In the genomic region with DNA sequence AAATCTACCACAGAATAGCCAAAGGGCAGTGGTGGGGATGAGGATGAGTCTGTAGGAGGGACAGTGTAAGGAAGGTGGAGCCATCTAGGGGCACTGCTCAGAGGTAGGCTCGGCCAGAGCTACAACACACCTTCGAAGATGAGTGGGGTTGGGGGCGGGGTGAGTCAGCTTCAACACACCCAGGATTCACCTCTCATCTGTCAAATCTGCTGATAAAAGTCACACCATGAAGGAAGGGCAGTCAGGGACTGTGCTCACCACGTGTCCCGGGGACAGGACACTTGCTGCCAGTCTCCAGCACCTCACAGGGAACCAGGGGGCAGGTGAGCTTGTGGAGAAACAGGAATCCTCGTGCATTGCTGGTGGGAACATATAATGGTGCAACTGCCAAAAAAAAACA, we compare ENCODE assay signal across 10 cellular contexts.
DNase-seq lines count a peak whose midpoint lies in the region; ATAC-seq, FAIRE-seq and TF ChIP-seq lines count a peak whose summit lies in the region.
"Had no signal": no experiment of that assay in that cellular context is flagged by ENCODE, and none has a peak within 500 bp of the region (broad histone marks: within the 10 kb centered on the region; RNA-seq: fewer than 3 reads in every experiment).

No MANE protein-coding gene starts in this region.

- H3K4me1 ChIP-seq in HepG2 (ENCODE audit: insufficient read depth, low read length): peaks cover 53% of the 10 kb centered on the region

- in situ Hi-C loops in HepG2 (cut with HindIII; ENCODE audit: extremely low pct_ligation_motif_present, low pct_unique_long_range_greater_than_20kb): no loop called here

- WGBS in HepG2 (ENCODE audit: low lambda C conversion rate): 67% methylated on average over 6 of the region's 6 CpGs

- peak; percentile 60 for TF ChIP-seq CTCF in HepG2 (CRISPR knock-in tag; IDR thresholded peaks at IDR 0.05)

- no TSS peak for BruUV-seq in HepG2 (replicated peaks; lab: Mats Ljungman, UMichigan)

- no peaks in the 10 kb centered on the region for H3K27me3 ChIP-seq in HepG2 (ENCODE audit: control insufficient read depth in 1 of 2, insufficient read depth in 2 of 2, low read length in 2 of 2)

- peaks cover 95% of the 10 kb centered on the region for H3K79me2 ChIP-seq in HepG2 (ENCODE audit: insufficient read depth, low read length)

- H4K20me1 ChIP-seq in HepG2 (ENCODE audit: insufficient read depth, low read length): peaks cover 97% of the 10 kb centered on the region

- no peak overlapping the region for H3K27ac ChIP-seq in HepG2 (ENCODE audit: extremely low read length, insufficient read depth, low read length)
- H3K27ac ChIP-seq: 22Rv1, thoracic aorta had no signal

- intact Hi-C loops in HepG2 (cut with micrococcal nuclease; ENCODE audit: unreplicated experiment): no loop called here

- no peak overlapping the region for H3K4me3 ChIP-seq in HepG2 (replicated peaks in 1 of 3; ENCODE audit: insufficient read depth in 1 of 3, low read depth in 2 of 3, low read length in 3 of 3)
- H3K4me3 ChIP-seq: thoracic aorta had no signal

- H3K9me3 ChIP-seq in HepG2 (ENCODE audit: low read length): no peaks in the 10 kb centered on the region
- H3K9me3 ChIP-seq: thoracic aorta had no signal

- no peak for TF ChIP-seq POLR2A in HepG2 (IDR thresholded peaks at IDR 0.05; ENCODE audit: insufficient read depth in 1 of 2, low read depth in 2 of 2, low read length in 2 of 2)

- peak; percentile 14 for DNase-seq in DMS53 (lab: John Stamatoyannopoulos, UW)
- no peak for DNase-seq in DMS53 treated with DMSO at 0.1 percent for 48 hours (lab: John Stamatoyannopoulos, UW; ENCODE audit: unreplicated experiment)
- DNase-seq in activated T-cell treated with anti-CD3 and anti-CD28 coated beads, Interleukin-2, amount 50 U/mL, for 48 hours: peak; percentile 78 to 83
- peak; percentile 40 for DNase-seq in HepG2 (ENCODE audit: low spot score)
- DNase-seq in stimulated activated CD8-positive, alpha-beta memory T cell treated with anti-CD3 and anti-CD28 coated beads, Interleukin-7, amount 100 ng/mL, for 24 hours (ENCODE audit: low read depth): peak; percentile 36
- DNase-seq in cerebellar nuclear complex (lab: John Stamatoyannopoulos, UW): no peak
- DNase-seq in NCI-H146 treated with DMSO at 0.1 percent for 48 hours (lab: John Stamatoyannopoulos, UW; ENCODE audit: unreplicated experiment): no peak

- POLR2A ChIA-PET in HepG2 (lab: Yijun Ruan, JAX): no interaction called here

- peak; percentile 15; the same call in 1 of the 2 replicates for TF ChIP-seq RAD21 in HepG2 (CRISPR knock-in tag; IDR thresholded peaks at IDR 0.05)

- TF ChIP-seq EP300 in HepG2 (IDR thresholded peaks at IDR 0.05; ENCODE audit: low read depth in 2 of 2, low read length in 2 of 2): no peak
- TF ChIP-seq EP300 in HepG2 (CRISPR knock-in tag; IDR thresholded peaks at IDR 0.05; ENCODE audit: borderline replicate concordance): no peak

- peak; percentile 56 for FAIRE-seq in HepG2 (lab: Jason Lieb, UNC)

- peak; percentile 76 for ATAC-seq in HepG2
- ATAC-seq in HG03280 (IDR thresholded peaks at IDR 0.05; ENCODE audit: unreplicated experiment): no peak

- no peak overlapping the region for H3K9ac ChIP-seq in HepG2 (ENCODE audit: insufficient read depth, low read depth, low read length)

- no peak overlapping the region for H3K4me2 ChIP-seq in HepG2 (ENCODE audit: low read depth, low read length)

- no peak overlapping the region for H2AFZ ChIP-seq in HepG2 (ENCODE audit: low read length)

- peaks cover 19 to 41% of the 10 kb centered on the region in 2 experiments for H3K36me3 ChIP-seq in HepG2 (replicated peaks in 1 of 2; ENCODE audit: control insufficient read depth in 1 of 2, insufficient read depth in 2 of 2, low read length in 2 of 2)
- H3K36me3 ChIP-seq: thoracic aorta had no signal

- CTCF ChIA-PET in HepG2 (lab: Yijun Ruan, JAX; ENCODE audit: low intra/inter-chr PET ratio, low total read pairs): no interaction called here

TF ChIP-seq in HepG2, 621 proteins besides CTCF, POLR2A, EP300 and RAD21:
- TF ChIP-seq SAP130 (CRISPR knock-in tag; IDR thresholded peaks at IDR 0.05; ENCODE audit: low read depth) (peak; percentile 51), SMC3 (IDR thresholded peaks at IDR 0.05; ENCODE audit: low read length) (peak; percentile 39; the same call in 1 of the 2 replicates), STAG1 (CRISPR knock-in tag; IDR thresholded peaks at IDR 0.05) (peak; percentile 49), ZNF501 (CRISPR knock-in tag; IDR thresholded peaks at IDR 0.05) (0 out of 2 replicates have a peak, but pooled peaks have one; percentile 13), MXI1 (IDR thresholded peaks at IDR 0.05; ENCODE audit: borderline replicate concordance, low read depth, low read length) (0 out of 3 replicates have a peak, but pooled peaks have one; percentile 50), NR2C2 (CRISPR knock-in tag; IDR thresholded peaks at IDR 0.05; ENCODE audit: borderline replicate concordance) (no peak), TRIM24 (CRISPR knock-in tag; IDR thresholded peaks at IDR 0.05) (no peak), GATAD1 (CRISPR knock-in tag; IDR thresholded peaks at IDR 0.05) (no peak), FOSL2 (CRISPR knock-in tag; IDR thresholded peaks at IDR 0.05) (peak; percentile 31; the same call in 1 of the 2 replicates), SRY (CRISPR knock-in tag; IDR thresholded peaks at IDR 0.05) (0 out of 2 replicates have a peak, but pooled peaks have one; percentile 31), TGIF2 (CRISPR knock-in tag; IDR thresholded peaks at IDR 0.05) (0 out of 2 replicates have a peak, but pooled peaks have one; percentile 32), SSRP1 (CRISPR knock-in tag; IDR thresholded peaks at IDR 0.05) (0 out of 2 replicates have a peak, but pooled peaks have one; percentile 45), ZNF274 (CRISPR knock-in tag; IDR thresholded peaks at IDR 0.05) (0 out of 2 replicates have a peak, but pooled peaks have one; percentile 20), ZNF263 (CRISPR knock-in tag; IDR thresholded peaks at IDR 0.05) (0 out of 2 replicates have a peak, but pooled peaks have one; percentile 36)
- TF ChIP-seq, protein P1, sequence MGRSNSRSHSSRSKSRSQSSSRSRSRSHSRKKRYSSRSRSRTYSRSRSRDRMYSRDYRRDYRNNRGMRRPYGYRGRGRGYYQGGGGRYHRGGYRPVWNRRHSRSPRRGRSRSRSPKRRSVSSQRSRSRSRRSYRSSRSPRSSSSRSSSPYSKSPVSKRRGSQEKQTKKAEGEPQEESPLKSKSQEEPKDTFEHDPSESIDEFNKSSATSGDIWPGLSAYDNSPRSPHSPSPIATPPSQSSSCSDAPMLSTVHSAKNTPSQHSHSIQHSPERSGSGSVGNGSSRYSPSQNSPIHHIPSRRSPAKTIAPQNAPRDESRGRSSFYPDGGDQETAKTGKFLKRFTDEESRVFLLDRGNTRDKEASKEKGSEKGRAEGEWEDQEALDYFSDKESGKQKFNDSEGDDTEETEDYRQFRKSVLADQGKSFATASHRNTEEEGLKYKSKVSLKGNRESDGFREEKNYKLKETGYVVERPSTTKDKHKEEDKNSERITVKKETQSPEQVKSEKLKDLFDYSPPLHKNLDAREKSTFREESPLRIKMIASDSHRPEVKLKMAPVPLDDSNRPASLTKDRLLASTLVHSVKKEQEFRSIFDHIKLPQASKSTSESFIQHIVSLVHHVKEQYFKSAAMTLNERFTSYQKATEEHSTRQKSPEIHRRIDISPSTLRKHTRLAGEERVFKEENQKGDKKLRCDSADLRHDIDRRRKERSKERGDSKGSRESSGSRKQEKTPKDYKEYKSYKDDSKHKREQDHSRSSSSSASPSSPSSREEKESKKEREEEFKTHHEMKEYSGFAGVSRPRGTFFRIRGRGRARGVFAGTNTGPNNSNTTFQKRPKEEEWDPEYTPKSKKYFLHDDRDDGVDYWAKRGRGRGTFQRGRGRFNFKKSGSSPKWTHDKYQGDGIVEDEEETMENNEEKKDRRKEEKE (IDR thresholded peaks at IDR 0.05): no peak

Comparison
In these comparisons a context has a peak if more than half of its experiments do, and no peak if none do; other contexts are left out.
1. DNase-seq: peak in DMS53 (single experiment), activated T-cell treated with anti-CD3 and anti-CD28 coated beads, Interleukin-2, amount 50 U/mL, for 48 hours (2 of 2), HepG2 (single experiment) and stimulated activated CD8-positive, alpha-beta memory T cell treated with anti-CD3 and anti-CD28 coated beads, Interleukin-7, amount 100 ng/mL, for 24 hours (single experiment); none in DMS53 treated with DMSO at 0.1 percent for 48 hours (single experiment), cerebellar nuclear complex (0 of 2) and NCI-H146 treated with DMSO at 0.1 percent for 48 hours (single experiment).